1 cellular context compared by ENCODE assay signal in genomic region chr3:171504376-171504775, GRCh38.
TF ChIP-seq lines count a peak whose summit lies in the region.

No MANE protein-coding gene starts in this region.

TF ChIP-seq in K562, 482 proteins besides CTCF, POLR2A, EP300 and RAD21:
- TF ChIP-seq JUND (IDR thresholded peaks at IDR 0.05; ENCODE audit: borderline replicate concordance, low read depth, low read length) (0 out of 2 replicates have a peak, but pooled peaks have one; percentile 13), JUND (tag; IDR thresholded peaks at IDR 0.05; ENCODE audit: borderline replicate concordance, low read depth, low read length) (no peak), SP2 (IDR thresholded peaks at IDR 0.05; ENCODE audit: extremely low read depth, low read depth, low read length, poor library complexity, severe bottlenecking) (no peak), ATF7 (IDR thresholded peaks at IDR 0.05) (peak; percentile 16; the same call in 1 of the 2 replicates), ESRRA (IDR thresholded peaks at IDR 0.05; ENCODE audit: borderline replicate concordance, low read depth) (peak; percentile 64), POLR3A (IDR thresholded peaks at IDR 0.05; ENCODE audit: borderline replicate concordance, extremely low read depth, insufficient read depth, insufficient read length) (no peak), CEBPG (CRISPR knock-in tag; IDR thresholded peaks at IDR 0.05) (peak; percentile 27; the same call in 1 of the 2 replicates), CEBPG (tag; conservative IDR thresholded peaks at IDR 0.05 in 1 of 2, IDR thresholded peaks at IDR 0.05 in 1 of 2) (peak in 1 of 2 experiments; percentile 64; a peak in 3 of 4 replicates), ATF3 (IDR thresholded peaks at IDR 0.05) (peak; percentile 80), ATF3 (CRISPR knock-in tag; conservative IDR thresholded peaks at IDR 0.05) (no peak), TRIM24 (IDR thresholded peaks at IDR 0.05) (peak; percentile 15 to 18; a peak in 1 of 4 replicates), MEIS2 (IDR thresholded peaks at IDR 0.05; ENCODE audit: partially characterized antibody) (peak; percentile 26), RBBP5 (IDR thresholded peaks at IDR 0.05; ENCODE audit: borderline replicate concordance, insufficient read depth, low read length, poor library complexity, severe bottlenecking) (no peak)
